In genomic region chr4:150447356-150447755, GRCh38 we compare ENCODE assay signal across 23 cellular contexts.
"Had no signal": no experiment of that assay in that cellular context is flagged by ENCODE, and none has a peak within 500 bp of the region (broad histone marks: within the 10 kb centered on the region; RNA-seq: fewer than 3 reads in every experiment).

No MANE protein-coding gene starts in this region.

- H2AFZ ChIP-seq: parathyroid adenoma had no signal

- H3K4me1 ChIP-seq: esophagus squamous epithelium, parathyroid adenoma, right lobe of liver, transverse colon, upper lobe of right lung, uterus had no signal

- DNase-seq: dermis blood vessel endothelial cell; effector memory CD4-positive, alpha-beta T cell; erythroblast; esophagus squamous epithelium; hypothalamus; left ventricle myocardium superior; mucosa of descending colon; naive B cell; right lobe of liver; small intestine; stimulated activated CD4-positive, alpha-beta T cell treated with anti-CD3 and anti-CD28 coated beads, Interleukin-15, amount 100 ng/mL, for 24 hours; stimulated activated CD4-positive, alpha-beta T cell treated with anti-CD3 and anti-CD28 coated beads, Interleukin-2, amount 100 ng/mL, for 48 hours; stimulated activated naive B cell treated with anti-CD40 and anti-IgM and Interleukin-4, amounts not matched to agents 10 μg/mL and 1 μg/mL and 100 μg/mL, for 72 hours; transverse colon; upper lobe of right lung; uterus had no signal

- H3K27me3 ChIP-seq: esophagus squamous epithelium, right lobe of liver, transverse colon, upper lobe of right lung, uterus had no signal

- H3K36me3 ChIP-seq: esophagus squamous epithelium, right lobe of liver, transverse colon, upper lobe of right lung, uterus had no signal

- H3K9me3 ChIP-seq: esophagus squamous epithelium, mucosa of descending colon, right lobe of liver, transverse colon, upper lobe of right lung, uterus had no signal

- ATAC-seq: left ventricle myocardium superior; mucosa of descending colon; natural killer cell treated with Interleukin-12 subunit alpha and Interleukin-12 subunit beta and Interleukin-15 and Interleukin-18, amount 100 ng/mL, for 72 hours; right lobe of liver; stimulated activated naive B cell treated with anti-CD40 and anti-IgM and Interleukin-4, amounts not matched to agents 10 μg/mL and 1 μg/mL and 100 μg/mL, for 72 hours; upper lobe of right lung had no signal

- H3K9ac ChIP-seq: parathyroid adenoma had no signal

- H3K4me3 ChIP-seq: coronary artery, esophagus squamous epithelium, lung, mucosa of descending colon, right lobe of liver, transverse colon, upper lobe of right lung, uterus had no signal

- H3K27ac ChIP-seq: coronary artery, esophagus squamous epithelium, parathyroid adenoma, right lobe of liver, transverse colon, upper lobe of right lung, uterus had no signal

- H3K79me2 ChIP-seq: parathyroid adenoma had no signal

- FAIRE-seq: endometrium, frontal cortex, keratinocyte, small intestine had no signal
